Comparison of ENCODE assay signal across 33 cellular contexts in genomic region chr12:125878483-125878882, GRCh38.
"Had no signal": no experiment of that assay in that cellular context is flagged by ENCODE, and none has a peak within 500 bp of the region (broad histone marks: within the 10 kb centered on the region; RNA-seq: fewer than 3 reads in every experiment).

No MANE protein-coding gene starts in this region.

- H3K27ac ChIP-seq: adrenal gland, body of pancreas, brain microvascular endothelial cell, breast epithelium, VCaP had no signal

- DNase-seq: activated B cell treated with CpG ODN at 0.5 μM for 24 hours; activated CD4-positive, alpha-beta memory T cell treated with anti-CD3 and anti-CD28 coated beads for 36 hours; activated CD4-positive, alpha-beta T cell treated with anti-CD3 and anti-CD28 coated beads for 4 hours; activated CD4-positive, alpha-beta T cell treated with anti-CD3 and anti-CD28 coated beads, Interleukin-2, amount 10 ng/mL, durations not matched to agents 24 days and 14 days; activated CD4-positive, alpha-beta T cell treated with anti-CD3 and anti-CD28 coated beads, Interleukin-2, amount 50 U/mL, for 1 hour; activated CD4-positive, alpha-beta T cell treated with anti-CD3 and anti-CD28 coated beads, Interleukin-2, amount 50 U/mL, for 4 hours; activated CD4-positive, CD25-positive, alpha-beta regulatory T cell treated with anti-CD3 and anti-CD28 coated beads, Interleukin-2, amount 50 U/mL, for 72 hours; activated CD8-positive, alpha-beta memory T cell treated with anti-CD3 and anti-CD28 coated beads, Interleukin-2, amount 50 U/mL, for 4 hours; activated CD8-positive, alpha-beta T cell treated with anti-CD3 and anti-CD28 coated beads for 36 hours; activated effector memory CD4-positive, alpha-beta T cell treated with anti-CD3 and anti-CD28 coated beads, Interleukin-2, amount 50 U/mL, for 16 hours; activated gamma-delta T cell treated with Interleukin-2 at 50 U/mL for 16 hours; activated naive CD4-positive, alpha-beta T cell; activated naive CD4-positive, alpha-beta T cell treated with anti-CD3 and anti-CD28 coated beads for 36 hours; activated naive CD4-positive, alpha-beta T cell treated with anti-CD3 and anti-CD28 coated beads, Interleukin-2, amount 50 U/mL, for 16 hours; activated naive CD8-positive, alpha-beta T cell treated with anti-CD3 and anti-CD28 coated beads for 36 hours; activated T-cell treated with anti-CD3 and anti-CD28 coated beads for 4 hours; activated T-cell treated with anti-CD3 and anti-CD28 coated beads, Interleukin-2, amount 50 U/mL, for 1 hour; activated T-cell treated with anti-CD3 and anti-CD28 coated beads, Interleukin-2, amount 50 U/mL, for 4 hours; activated T-cell treated with anti-CD3 and anti-CD28 coated beads, Interleukin-2, amount 50 U/mL, for 72 hours; adrenal gland; amniotic stem cell; aorta; body of pancreas; brain microvascular endothelial cell; caudate nucleus; cerebellar nuclear complex; T-helper 1 cell; T-helper 2 cell; T-helper 9 cell had no signal

- ATAC-seq: activated CD8-positive, alpha-beta T cell treated with anti-CD3 and anti-CD28 coated beads for 36 hours; activated naive CD4-positive, alpha-beta T cell treated with anti-CD3 and anti-CD28 coated beads, Interleukin-2, amount 50 U/mL, for 72 hours; activated T-cell treated with anti-CD3 and anti-CD28 coated beads, Interleukin-2, amount 50 U/mL, for 4 hours; activated T-cell treated with anti-CD3 and anti-CD28 coated beads, Interleukin-2, amount 50 U/mL, for 72 hours; activated T-helper 17 cell treated with anti-CD3 and anti-CD28 coated beads, Interleukin-2, amount 50 U/mL, for 72 hours; body of pancreas had no signal

- H3K4me3 ChIP-seq: adrenal gland, body of pancreas, breast epithelium had no signal

- H3K36me3 ChIP-seq: adrenal gland, brain microvascular endothelial cell, breast epithelium had no signal

- H3K27me3 ChIP-seq: adrenal gland, body of pancreas, brain microvascular endothelial cell, breast epithelium had no signal

- H3K4me1 ChIP-seq: adrenal gland, body of pancreas, breast epithelium had no signal

- H3K9me3 ChIP-seq: adrenal gland, body of pancreas, breast epithelium had no signal
